1 cellular context compared by ENCODE assay signal in the genomic region with DNA sequence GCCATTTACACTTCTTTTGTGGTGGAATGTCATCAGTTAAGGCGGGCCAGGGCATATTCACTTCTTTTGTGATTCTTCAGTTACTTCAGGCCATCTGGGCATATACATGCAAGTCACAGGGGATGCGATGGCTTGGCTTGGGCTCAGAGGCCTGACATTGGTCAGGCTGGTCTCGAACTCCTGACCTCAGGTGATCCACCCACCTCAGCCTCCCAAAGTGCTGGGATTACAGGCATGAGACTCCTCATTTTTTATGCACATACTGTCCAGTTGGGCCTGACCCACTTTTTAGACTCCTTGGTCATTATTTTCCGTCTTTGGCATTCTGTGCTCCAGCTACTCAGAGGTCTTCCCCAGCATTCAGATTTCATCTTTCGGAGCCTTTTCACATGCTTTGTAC.
TF ChIP-seq lines count a peak whose summit lies in the region.

No MANE protein-coding gene starts in this region.

TF ChIP-seq in GM23338, 12 proteins besides CTCF, POLR2A, EP300 and RAD21:
- TF ChIP-seq NANOG (IDR thresholded peaks at IDR 0.05; ENCODE audit: borderline replicate concordance): peak; percentile 71
